In the genomic region with DNA sequence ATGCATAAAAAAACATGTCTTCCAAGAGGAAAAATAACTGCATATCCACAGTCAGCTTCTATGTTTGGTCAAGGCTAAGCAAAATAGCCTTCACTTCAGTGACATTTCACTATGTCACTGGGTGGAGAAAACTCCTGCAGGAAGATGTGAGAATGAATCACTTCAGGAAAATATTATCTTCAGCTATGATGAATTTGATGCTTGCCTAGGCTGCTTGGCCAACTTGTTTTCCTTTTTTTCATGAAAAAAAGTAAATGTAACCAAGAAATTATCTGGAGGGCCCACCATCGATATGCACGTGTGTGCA, we compare ENCODE assay signal across 21 cellular contexts.
DNase-seq lines count a peak whose midpoint lies in the region; ATAC-seq and TF ChIP-seq lines count a peak whose summit lies in the region.
"Had no signal": no experiment of that assay in that cellular context is flagged by ENCODE, and none has a peak within 500 bp of the region (broad histone marks: within the 10 kb centered on the region; RNA-seq: fewer than 3 reads in every experiment).

No MANE protein-coding gene starts in this region.

- H3K27ac ChIP-seq in HEK293 (ENCODE audit: extremely low read depth, low read depth, low read length): peak overlapping the region; percentile 64; the same call in 1 of the 2 replicates
- peak overlapping the region; percentile 79 for H3K27ac ChIP-seq in VCaP
- H3K27ac ChIP-seq in parathyroid adenoma: no peak overlapping the region
- H3K27ac ChIP-seq: sigmoid colon had no signal

- TF ChIP-seq CTCF in HEK293 (tag by site-specific recombination; IDR thresholded peaks at IDR 0.05) (no peak), VCaP (conservative IDR thresholded peaks at IDR 0.05) (no peak), fibroblast of mammary gland (conservative IDR thresholded peaks at IDR 0.05; ENCODE audit: control insufficient read depth, insufficient read depth, low read depth, low read length) (no peak), parathyroid adenoma (IDR thresholded peaks at IDR 0.05) (no peak)

- CTCF ChIA-PET in HEK293 (lab: Yijun Ruan, JAX): no interaction called here

- H3K9me3 ChIP-seq in HEK293 (ENCODE audit: control insufficient read depth, insufficient read depth, low read depth, low read length) (no peaks in the 10 kb centered on the region), parathyroid adenoma (ENCODE audit: control insufficient read depth, low read length) (no peaks in the 10 kb centered on the region)
- H3K9me3 ChIP-seq: sigmoid colon had no signal

- ATAC-seq in GM21576 (IDR thresholded peaks at IDR 0.05; ENCODE audit: unreplicated experiment) (no peak), HG03354 (IDR thresholded peaks at IDR 0.05; ENCODE audit: poor library complexity, severe bottlenecking, unreplicated experiment) (no peak)
- ATAC-seq: activated CD8-positive, alpha-beta T cell treated with anti-CD3 and anti-CD28 coated beads, Interleukin-2, amount 10 ng/mL, durations not matched to agents 7 days and 5 days; CD8-positive, alpha-beta T cell had no signal

- no peaks in the 10 kb centered on the region for H3K79me2 ChIP-seq in parathyroid adenoma

- H2AFZ ChIP-seq in parathyroid adenoma: peak overlapping the region; percentile 63

- no peak overlapping the region for H3K4me2 ChIP-seq in parathyroid adenoma (ENCODE audit: low read length)

- H3K36me3 ChIP-seq in HEK293 (ENCODE audit: control insufficient read depth in 2 of 2, insufficient read depth in 1 of 2, low read length in 2 of 2) (no peaks in the 10 kb centered on the region), parathyroid adenoma (ENCODE audit: control insufficient read depth, insufficient read depth, low read length) (no peaks in the 10 kb centered on the region)
- H3K36me3 ChIP-seq: sigmoid colon had no signal

- H3K4me3 ChIP-seq in HEK293 (ENCODE audit: low read depth, low read length) (no peak overlapping the region), fibroblast of mammary gland (ENCODE audit: control insufficient read depth, low read depth, low read length) (no peak overlapping the region), parathyroid adenoma (ENCODE audit: low read depth, low read length) (no peak overlapping the region)
- H3K4me3 ChIP-seq: sigmoid colon had no signal

- peaks cover 34% of the 10 kb centered on the region for H3K4me1 ChIP-seq in HEK293 (ENCODE audit: control insufficient read depth, insufficient read depth, low read length)
- H3K4me1 ChIP-seq in parathyroid adenoma: peaks cover 13% of the 10 kb centered on the region

- no peak overlapping the region for H3K9ac ChIP-seq in parathyroid adenoma

- no peaks in the 10 kb centered on the region for H3K27me3 ChIP-seq in parathyroid adenoma (ENCODE audit: control insufficient read depth, insufficient read depth, low read length)
- H3K27me3 ChIP-seq: sigmoid colon had no signal

- POLR2A ChIA-PET in HEK293 (lab: Yijun Ruan, JAX): no interaction called here

- DNase-seq in fibroblast of mammary gland (ENCODE audit: low read depth) (peak; percentile 10), GM19238 (ENCODE audit: insufficient read length, low spot score) (no peak), SK-N-DZ (ENCODE audit: low spot score) (no peak)
- DNase-seq: activated B cell treated with CpG ODN at 0.5 μM for 24 hours; activated CD8-positive, alpha-beta T cell treated with anti-CD3 and anti-CD28 coated beads, Interleukin-2, amount 10 ng/mL, durations not matched to agents 7 days and 5 days; activated naive CD8-positive, alpha-beta T cell treated with anti-CD3 and anti-CD28 coated beads, Interleukin-2, amount 10 ng/mL, durations not matched to agents 7 days and 5 days; CD8-positive, alpha-beta T cell; effector CD8-positive, alpha-beta T cell; EL; hippocampal formation; left cardiac atrium; NCI-H1417 treated with DMSO at 0.1 percent for 48 hours; SHP77; sigmoid colon; stimulated activated CD4-positive, alpha-beta T cell treated with anti-CD3 and anti-CD28 coated beads, Interleukin-2, amount 100 ng/mL, for 24 hours; T-helper 2 cell had no signal

TF ChIP-seq in HEK293, 187 proteins besides CTCF, POLR2A, EP300 and RAD21:
- no peak for TF ChIP-seq ZNF169 (tag by site-specific recombination; IDR thresholded peaks at IDR 0.05)
- TF ChIP-seq, protein P1, sequence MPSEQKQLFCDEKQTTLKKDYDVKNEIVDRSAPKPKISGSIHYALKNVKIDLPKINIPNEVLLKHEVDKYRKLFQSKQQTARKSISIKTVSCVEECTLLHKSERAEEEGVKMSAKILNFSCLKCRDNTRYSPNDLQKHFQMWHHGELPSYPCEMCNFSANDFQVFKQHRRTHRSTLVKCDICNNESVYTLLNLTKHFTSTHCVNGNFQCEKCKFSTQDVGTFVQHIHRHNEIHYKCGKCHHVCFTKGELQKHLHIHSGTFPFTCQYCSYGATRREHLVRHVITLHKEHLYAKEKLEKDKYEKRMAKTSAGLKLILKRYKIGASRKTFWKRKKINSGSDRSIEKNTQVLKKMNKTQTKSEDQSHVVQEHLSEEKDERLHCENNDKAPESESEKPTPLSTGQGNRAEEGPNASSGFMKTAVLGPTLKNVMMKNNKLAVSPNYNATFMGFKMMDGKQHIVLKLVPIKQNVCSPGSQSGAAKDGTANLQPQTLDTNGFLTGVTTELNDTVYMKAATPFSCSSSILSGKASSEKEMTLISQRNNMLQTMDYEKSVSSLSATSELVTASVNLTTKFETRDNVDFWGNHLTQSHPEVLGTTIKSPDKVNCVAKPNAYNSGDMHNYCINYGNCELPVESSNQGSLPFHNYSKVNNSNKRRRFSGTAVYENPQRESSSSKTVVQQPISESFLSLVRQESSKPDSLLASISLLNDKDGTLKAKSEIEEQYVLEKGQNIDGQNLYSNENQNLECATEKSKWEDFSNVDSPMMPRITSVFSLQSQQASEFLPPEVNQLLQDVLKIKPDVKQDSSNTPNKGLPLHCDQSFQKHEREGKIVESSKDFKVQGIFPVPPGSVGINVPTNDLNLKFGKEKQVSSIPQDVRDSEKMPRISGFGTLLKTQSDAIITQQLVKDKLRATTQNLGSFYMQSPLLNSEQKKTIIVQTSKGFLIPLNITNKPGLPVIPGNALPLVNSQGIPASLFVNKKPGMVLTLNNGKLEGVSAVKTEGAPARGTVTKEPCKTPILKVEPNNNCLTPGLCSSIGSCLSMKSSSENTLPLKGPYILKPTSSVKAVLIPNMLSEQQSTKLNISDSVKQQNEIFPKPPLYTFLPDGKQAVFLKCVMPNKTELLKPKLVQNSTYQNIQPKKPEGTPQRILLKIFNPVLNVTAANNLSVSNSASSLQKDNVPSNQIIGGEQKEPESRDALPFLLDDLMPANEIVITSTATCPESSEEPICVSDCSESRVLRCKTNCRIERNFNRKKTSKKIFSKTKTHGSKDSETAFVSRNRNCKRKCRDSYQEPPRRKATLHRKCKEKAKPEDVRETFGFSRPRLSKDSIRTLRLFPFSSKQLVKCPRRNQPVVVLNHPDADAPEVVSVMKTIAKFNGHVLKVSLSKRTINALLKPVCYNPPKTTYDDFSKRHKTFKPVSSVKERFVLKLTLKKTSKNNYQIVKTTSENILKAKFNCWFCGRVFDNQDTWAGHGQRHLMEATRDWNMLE (tag by site-specific recombination; conservative IDR thresholded peaks at IDR 0.05; ENCODE audit: low read depth): no peak
- no peak for TF ChIP-seq KLF8 (tag by site-specific recombination; IDR thresholded peaks at IDR 0.05)
- TF ChIP-seq ZNF221 (tag by site-specific recombination; IDR thresholded peaks at IDR 0.05; ENCODE audit: borderline replicate concordance): no peak
- TF ChIP-seq ZNF302 (tag by site-specific recombination; IDR thresholded peaks at IDR 0.05; ENCODE audit: low read depth): no peak
- no peak for TF ChIP-seq ZNF785 (tag by site-specific recombination; IDR thresholded peaks at IDR 0.05)
- no peak for TF ChIP-seq ZNF37A (tag by site-specific recombination; IDR thresholded peaks at IDR 0.05)
- TF ChIP-seq ZNF600 (tag by site-specific recombination; IDR thresholded peaks at IDR 0.05): no peak
